In the genomic region with DNA sequence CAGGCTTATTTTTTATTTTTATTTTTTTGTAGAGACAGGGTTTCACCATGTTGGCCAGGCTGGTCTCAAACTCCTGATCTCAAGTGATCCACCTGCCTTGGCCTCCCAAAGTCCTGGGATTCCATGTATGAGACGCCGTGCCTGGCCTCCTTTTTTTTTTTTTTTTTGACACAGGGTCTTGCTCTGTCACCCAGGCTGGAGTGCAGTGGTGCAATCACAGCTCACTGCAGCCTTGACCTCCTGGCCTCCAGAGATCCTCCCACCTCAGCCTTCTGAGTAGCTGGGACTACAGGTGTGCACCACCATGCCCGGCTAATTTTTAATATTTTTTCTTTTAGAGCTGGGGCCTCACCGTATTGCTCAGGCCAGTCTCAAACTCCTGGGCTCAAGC, we compare ENCODE assay signal across 8 cellular contexts.
DNase-seq lines count a peak whose midpoint lies in the region; ATAC-seq and TF ChIP-seq lines count a peak whose summit lies in the region.
"Not testable (repeated sequence)": the region's sequence is repeated elsewhere in the genome, so short reads cannot be mapped to it uniquely, and the experiment has no call there.

No MANE protein-coding gene starts in this region.

- not testable (repeated sequence) for H3K9me2 ChIP-seq in PC-9 (ENCODE audit: insufficient read depth)

- not testable (repeated sequence) for H2AFZ ChIP-seq in PC-9

- H3K4me1 ChIP-seq in PC-9 (replicated peaks; ENCODE audit: insufficient read depth): peaks cover 47% of the 10 kb centered on the region
- peaks cover 46% of the 10 kb centered on the region for H3K4me1 ChIP-seq in cardiac muscle cell (ENCODE audit: low read depth)
- peaks cover 40% of the 10 kb centered on the region for H3K4me1 ChIP-seq in mucosa of stomach (ENCODE audit: control insufficient read depth, insufficient read depth, low read length)
- H3K4me1 ChIP-seq in upper lobe of right lung: peaks cover 74% of the 10 kb centered on the region

- not testable (repeated sequence) for ATAC-seq in activated T-cell treated with anti-CD3 and anti-CD28 coated beads, Interleukin-2, amount 50 U/mL, for 72 hours (replicated peaks in 1 of 2); upper lobe of right lung

- peak overlapping the region; percentile 45 for H3K9ac ChIP-seq in mucosa of stomach (ENCODE audit: low read length)

- intact Hi-C loops in PC-9 (cut with micrococcal nuclease; ENCODE audit: unreplicated experiment) (loop anchor here (1.0 to 5.0 kb wide), 2 partner anchors 14 to 69 kb away; no protein-coding TSS in a partner anchor), upper lobe of right lung (cut with DNase I) (loop anchor here (5.0 kb wide), 1 partner anchor 34 kb away; no protein-coding TSS in a partner anchor)

- not testable (repeated sequence) for BruUV-seq in PC-9 (replicated peaks; lab: Mats Ljungman, UMichigan)

- H3K79me2 ChIP-seq in PC-9 (ENCODE audit: low read depth): not testable (repeated sequence)

- CTCF ChIA-PET in PC-9 (lab: Charles Lee): not testable (repeated sequence)

- not testable (repeated sequence) for H3K9me3 Mint-ChIP-seq in activated T-cell treated with anti-CD3 and anti-CD28 coated beads, Interleukin-2, amount 50 U/mL, for 72 hours; chondrocyte (ENCODE audit: low read depth)

- not testable (repeated sequence) for H3K36me3 Mint-ChIP-seq in activated T-cell treated with anti-CD3 and anti-CD28 coated beads, Interleukin-2, amount 50 U/mL, for 72 hours (ENCODE audit: insufficient read depth in 2 of 2); chondrocyte (ENCODE audit: low read depth)

- H3K4me1 Mint-ChIP-seq in activated T-cell treated with anti-CD3 and anti-CD28 coated beads, Interleukin-2, amount 50 U/mL, for 72 hours (ENCODE audit: low read depth): peaks cover 28% of the 10 kb centered on the region
- H3K4me1 Mint-ChIP-seq in chondrocyte (ENCODE audit: low read depth): peaks cover 77% of the 10 kb centered on the region

- H3K4me3 Mint-ChIP-seq in activated T-cell treated with anti-CD3 and anti-CD28 coated beads, Interleukin-2, amount 50 U/mL, for 72 hours: peak overlapping the region; percentile 79 to 84
- peak overlapping the region; percentile 67 for H3K4me3 Mint-ChIP-seq in chondrocyte (ENCODE audit: unreplicated experiment)

- H4K20me1 ChIP-seq in PC-9 (ENCODE audit: insufficient read depth): not testable (repeated sequence)

- POLR2A ChIA-PET in PC-9 (lab: Charles Lee; ENCODE audit: unreplicated experiment): interaction anchor here (0.5 to 1.1 kb wide), 4 partner anchors 9 to 54 kb away, joined by 3 to 9 read pairs (median 4); no protein-coding TSS in a partner anchor

- not testable (repeated sequence) for H3K27ac Mint-ChIP-seq in activated T-cell treated with anti-CD3 and anti-CD28 coated beads, Interleukin-2, amount 50 U/mL, for 72 hours
- H3K27ac Mint-ChIP-seq in chondrocyte (ENCODE audit: unreplicated experiment): peak overlapping the region; percentile 100

- H3K9me3 ChIP-seq in PC-9 (ENCODE audit: insufficient read depth, low read depth); cardiac muscle cell (ENCODE audit: low read depth); mucosa of stomach (ENCODE audit: control insufficient read depth, low read length); upper lobe of right lung: not testable (repeated sequence)

- not testable (repeated sequence) for TF ChIP-seq CTCF in GM12865 (IDR thresholded peaks at IDR 0.05; ENCODE audit: insufficient read depth, low read depth, low read length, missing control alignments); PC-9 (conservative IDR thresholded peaks at IDR 0.05); chondrocyte (IDR thresholded peaks at IDR 0.05); cardiac muscle cell (IDR thresholded peaks at IDR 0.05; ENCODE audit: low read depth, low read length); upper lobe of right lung (IDR thresholded peaks at IDR 0.05)

- peak overlapping the region; percentile 98 for H3K27ac ChIP-seq in PC-9
- peak overlapping the region; percentile 100 for H3K27ac ChIP-seq in cardiac muscle cell
- peak overlapping the region; percentile 95 for H3K27ac ChIP-seq in upper lobe of right lung

- H3F3A ChIP-seq in PC-9 (ENCODE audit: insufficient read depth, low read depth): peaks cover 38% of the 10 kb centered on the region

- DNase-seq in GM12865 (ENCODE audit: low read depth); PC-9; activated T-cell treated with anti-CD3 and anti-CD28 coated beads, Interleukin-2, amount 50 U/mL, for 72 hours; chondrocyte (ENCODE audit: low spot score); cardiac muscle cell (ENCODE audit: low read depth in 1 of 2, low spot score in 1 of 2); skeletal muscle cell (ENCODE audit: low read depth); upper lobe of right lung: not testable (repeated sequence)

- not testable (repeated sequence) for H3K27me3 ChIP-seq in PC-9 (ENCODE audit: insufficient read depth, low read depth); cardiac muscle cell; mucosa of stomach (ENCODE audit: control insufficient read depth, insufficient read depth, low read length); upper lobe of right lung

- H3K27me3 Mint-ChIP-seq in activated T-cell treated with anti-CD3 and anti-CD28 coated beads, Interleukin-2, amount 50 U/mL, for 72 hours (ENCODE audit: low read depth); chondrocyte (ENCODE audit: low read depth): not testable (repeated sequence)

- peak overlapping the region; percentile 77 for H3K4me2 ChIP-seq in PC-9

- peak overlapping the region; percentile 50 for H3K4me3 ChIP-seq in GM12865 (ENCODE audit: low read depth, low read length)
- H3K4me3 ChIP-seq in PC-9: peak overlapping the region; percentile 42; the same call in 1 of the 2 replicates
- H3K4me3 ChIP-seq in cardiac muscle cell; mucosa of stomach (ENCODE audit: low read length): not testable (repeated sequence)
- H3K4me3 ChIP-seq in skeletal muscle cell (ENCODE audit: low read depth, low read length): peak overlapping the region; percentile 2
- H3K4me3 ChIP-seq in upper lobe of right lung: peak overlapping the region; percentile 29

- not testable (repeated sequence) for H3K36me3 ChIP-seq in PC-9 (ENCODE audit: low read depth); cardiac muscle cell; mucosa of stomach (ENCODE audit: control insufficient read depth, insufficient read depth, low read length); upper lobe of right lung
